ENCODE assay signal across 8 cellular contexts in the genomic region with DNA sequence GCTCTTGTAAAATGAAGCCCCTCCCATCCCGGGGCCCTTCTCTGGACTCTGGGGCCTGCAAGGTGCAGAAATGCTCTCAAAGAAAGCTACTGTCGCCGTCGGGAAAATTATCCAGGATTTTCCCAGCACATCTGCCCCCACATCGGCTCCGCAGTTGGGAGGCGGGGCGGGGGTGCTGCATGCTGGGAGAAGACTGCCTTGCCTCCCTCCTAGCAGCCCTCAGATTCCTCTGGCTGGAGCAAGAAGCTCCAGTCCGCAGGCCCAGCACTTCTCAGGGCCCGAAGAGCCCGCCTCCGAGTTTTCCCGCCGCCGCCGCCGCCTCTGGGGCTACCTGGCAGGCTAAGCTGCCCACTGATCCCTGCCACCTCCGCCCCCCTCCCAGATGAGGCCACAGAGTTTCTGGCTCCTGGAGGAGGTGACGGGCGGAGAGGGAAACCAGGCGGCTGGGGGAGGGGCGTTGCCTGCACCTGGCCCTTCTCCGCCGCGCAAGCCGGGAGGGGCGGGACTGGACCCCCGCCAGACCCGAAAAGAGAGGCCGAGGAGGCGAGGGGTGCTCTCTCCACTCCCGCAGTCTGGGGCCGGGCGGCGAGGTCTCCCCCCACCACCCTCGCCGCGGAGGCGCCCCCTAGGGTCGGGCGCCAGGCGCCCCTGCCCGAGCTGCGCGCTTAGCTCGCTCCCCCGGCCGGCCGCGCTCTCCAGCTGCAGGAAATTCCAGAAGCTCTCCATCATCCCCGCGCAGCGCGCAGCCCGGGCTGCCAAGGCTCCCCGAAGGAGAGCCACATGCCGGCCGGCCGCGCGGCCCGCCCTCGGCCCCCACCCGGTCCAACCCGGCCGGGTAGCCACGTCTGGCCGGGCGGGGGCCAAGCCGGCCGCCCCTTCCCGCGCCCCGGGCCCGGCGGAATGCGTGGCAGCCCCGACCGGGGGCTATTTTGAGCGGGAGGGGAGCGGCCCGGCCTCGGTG. TPM values are rescaled to one million over a fixed set of nuclear protein-coding genes. Genes with fewer than 3 reads are reported as not detected.
A peak's percentile ranks its signal among the peaks of the same experiment; 100 is the strongest.
DNase-seq lines count a peak whose midpoint lies in the region; ATAC-seq and TF ChIP-seq lines count a peak whose summit lies in the region.

No MANE protein-coding gene starts in this region.

- peak; percentile 88 for DNase-seq in DMS 273 (lab: John Stamatoyannopoulos, UW; ENCODE audit: unreplicated experiment)
- DNase-seq in DMS 273 treated with DMSO at 0.1 percent for 48 hours (lab: John Stamatoyannopoulos, UW): no peak
- peak; percentile 73 for DNase-seq in SW480 (ENCODE audit: low spot score)
- DNase-seq in germinal center (ENCODE audit: low spot score): peak; percentile 44
- no peak for DNase-seq in omental fat pad (ENCODE audit: low spot score)
- DNase-seq in stimulated activated naive CD4-positive, alpha-beta T cell treated with Interleukin-2 at 50 U/mL for 16 hours (lab: John Stamatoyannopoulos, UW): no peak
- DNase-seq in stimulated activated CD8-positive, alpha-beta memory T cell treated with anti-CD3 and anti-CD28 coated beads, Interleukin-4, amount 100 ng/mL, for 48 hours: no peak
- no peak for DNase-seq in effector CD4-positive, alpha-beta T cell

- ATAC-seq in omental fat pad (ENCODE audit: low FRiP score): peak; percentile 66

- TF ChIP-seq CTCF in omental fat pad (IDR thresholded peaks at IDR 0.05): no peak

RNA-seq across cellular contexts. Expression of gene AHDC1, which starts 28.8 kb away (rescaled TPM):
- 10 to 100 TPM in 1 of 4 donors, 1 to 10 TPM in 3; 7.5 to 12.9 (median 8.2) TPM for total RNA-seq in omental fat pad

RNA-seq across cellular contexts. Expression of gene FGR, which starts 59.8 kb away (rescaled TPM):
- 100 to 1,000 TPM in 2 of 4 donors, 10 to 100 TPM in 2; 18.8 to 131 (median 77.6) TPM for total RNA-seq in omental fat pad

Comparison
In these comparisons a context has a peak if more than half of its experiments do, and no peak if none do; other contexts are left out.
1. DNase-seq: peak in DMS 273 (single experiment), SW480 (single experiment) and germinal center (single experiment); none in DMS 273 treated with DMSO at 0.1 percent for 48 hours (single experiment), omental fat pad (single experiment), stimulated activated naive CD4-positive, alpha-beta T cell treated with Interleukin-2 at 50 U/mL for 16 hours (single experiment), stimulated activated CD8-positive, alpha-beta memory T cell treated with anti-CD3 and anti-CD28 coated beads, Interleukin-4, amount 100 ng/mL, for 48 hours (single experiment) and effector CD4-positive, alpha-beta T cell (single experiment).